In the genomic region with DNA sequence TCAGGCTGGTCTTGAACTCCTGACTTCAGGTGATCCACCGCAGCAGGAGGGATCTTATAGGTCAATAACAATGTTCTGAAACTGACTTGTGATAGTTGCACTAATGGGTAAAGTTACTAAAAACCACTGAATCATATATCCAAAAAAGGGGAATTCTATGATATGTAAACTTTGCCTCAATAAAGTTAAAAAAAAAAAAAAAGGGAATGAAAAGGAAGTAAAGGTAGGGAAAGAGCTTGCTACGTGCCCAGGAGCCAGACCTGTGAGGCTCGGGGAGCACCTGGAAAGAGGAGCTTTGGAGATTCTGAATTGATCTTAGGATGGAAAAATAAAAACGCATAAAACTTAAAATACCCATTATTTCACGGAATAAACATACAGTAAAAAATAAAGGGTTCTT, we compare ENCODE assay signal across 25 cellular contexts. TPM values are rescaled to one million over a fixed set of nuclear protein-coding genes. Genes with fewer than 3 reads are reported as not detected.
DNase-seq lines count a peak whose midpoint lies in the region; ATAC-seq and TF ChIP-seq lines count a peak whose summit lies in the region.
"Had no signal": no experiment of that assay in that cellular context is flagged by ENCODE, and none has a peak within 500 bp of the region (broad histone marks: within the 10 kb centered on the region; RNA-seq: fewer than 3 reads in every experiment).

No MANE protein-coding gene starts in this region.

- 98% methylated on average over 5 of the region's 5 CpGs; no CpG with 5 or more reads in 1 of the 2 experiments for WGBS in endodermal cell (ENCODE audit: insufficient coverage in 1 of 2, insufficient read length in 1 of 2), 2 experiments

- H3K9me3 ChIP-seq in endodermal cell (ENCODE audit: control insufficient read depth, low read length), result no peaks in the 10 kb centered on the region
- H3K9me3 ChIP-seq: A549, BE2C, SK-N-SH had no signal

- POLR2A ChIA-PET in MCF 10A (lab: Yijun Ruan, JAX), result no interaction called here

- H3K4me1 Mint-ChIP-seq in stimulated activated naive CD8-positive, alpha-beta T cell treated with anti-CD3 and anti-CD28 coated beads, Interleukin-15, Interleukin-2, amounts not matched to agents 100 ng/mL and 50 ng/mL, for 24 hours (ENCODE audit: low read depth), result no peaks in the 10 kb centered on the region
- H3K4me1 Mint-ChIP-seq in endodermal cell, result peaks cover 28% of the 10 kb centered on the region
- H3K4me1 Mint-ChIP-seq in stimulated activated effector memory CD8-positive, alpha-beta T cell treated with anti-CD3 and anti-CD28 coated beads, Interleukin-12 subunit alpha, Interleukin-12 subunit beta, amount 100 ng/mL, for 72 hours, result peaks cover 20% of the 10 kb centered on the region
- peaks cover 2% of the 10 kb centered on the region for H3K4me1 Mint-ChIP-seq in endothelial cell (ENCODE audit: unreplicated experiment)
- H3K4me1 Mint-ChIP-seq in MCF 10A (ENCODE audit: insufficient read depth, unreplicated experiment), result no peaks in the 10 kb centered on the region

- no peaks in the 10 kb centered on the region for H3K27me3 ChIP-seq in endodermal cell (ENCODE audit: control insufficient read depth, insufficient read depth, low read length, poor library complexity, severe bottlenecking)
- H3K27me3 ChIP-seq: BE2C had no signal

- DNase-seq in stimulated activated naive CD8-positive, alpha-beta T cell treated with anti-CD3 and anti-CD28 coated beads, Interleukin-15, Interleukin-2, amounts not matched to agents 100 U/mL and 50 U/mL, for 24 hours, result no peak
- DNase-seq in endodermal cell (no peak), endothelial cell (ENCODE audit: low spot score) (no peak), MCF 10A (ENCODE audit: unreplicated experiment) (no peak), NCI-H2171 (lab: John Stamatoyannopoulos, UW) (no peak)
- no peak for DNase-seq in stimulated activated effector memory CD8-positive, alpha-beta T cell treated with anti-CD3 and anti-CD28 coated beads, Interleukin-12 subunit alpha, Interleukin-12 subunit beta, amount 100 ng/mL, for 72 hours (ENCODE audit: low spot score in 2 of 2)
- DNase-seq: BE2C; DMS79; GM23248; H9; KBM-7; NCI-H1092 treated with DMSO at 0.1 percent for 48 hours; NCI-H1436 treated with DMSO at 0.1 percent for 48 hours; NCI-H1930; NCI-H226; NCI-H524; NCI-H774; NK-92 treated with Interleukin-12 subunit alpha and Interleukin-12 subunit beta, amount 100 ng/mL, for 24 hours; SIG-M5; SK-N-SH had no signal

- H3K9ac ChIP-seq in endodermal cell (ENCODE audit: extremely low read depth, low read length, poor library complexity, severe bottlenecking), result no peak overlapping the region
- H3K9ac ChIP-seq: GM23248, SK-N-SH had no signal

- peaks cover 85% of the 10 kb centered on the region for H3K36me3 ChIP-seq in endodermal cell (ENCODE audit: control insufficient read depth, insufficient read depth, low read length)

- no TSS peak for BruUV-seq in MCF 10A (replicated peaks; lab: Mats Ljungman, UMichigan)

- H3K4me1 ChIP-seq in endodermal cell (ENCODE audit: control insufficient read depth, insufficient read depth, low read length), result peaks cover 5% of the 10 kb centered on the region
- H3K4me1 ChIP-seq: A549, BE2C had no signal

- CTCF ChIA-PET in MCF 10A (lab: Yijun Ruan, JAX), result interaction anchor here (0.7 kb wide), 1 partner anchor 47 kb away, joined by 3 read pairs; no protein-coding TSS in a partner anchor

- ATAC-seq in stimulated activated naive CD8-positive, alpha-beta T cell treated with anti-CD3 and anti-CD28 coated beads, Interleukin-15, Interleukin-2, amounts not matched to agents 100 U/mL and 50 U/mL, for 24 hours, result no peak
- no peak for ATAC-seq in stimulated activated effector memory CD8-positive, alpha-beta T cell treated with anti-CD3 and anti-CD28 coated beads, Interleukin-12 subunit alpha, Interleukin-12 subunit beta, amount 100 ng/mL, for 72 hours
- ATAC-seq: A549, HepG2, Panc1 had no signal

- peak overlapping the region; percentile 40 for H3K27ac Mint-ChIP-seq in stimulated activated naive CD8-positive, alpha-beta T cell treated with anti-CD3 and anti-CD28 coated beads, Interleukin-15, Interleukin-2, amounts not matched to agents 100 ng/mL and 50 ng/mL, for 24 hours
- H3K27ac Mint-ChIP-seq in endodermal cell (peak overlapping the region; percentile 44), endothelial cell (ENCODE audit: unreplicated experiment) (no peak overlapping the region), MCF 10A (ENCODE audit: low read depth, unreplicated experiment) (no peak overlapping the region)
- H3K27ac Mint-ChIP-seq in stimulated activated effector memory CD8-positive, alpha-beta T cell treated with anti-CD3 and anti-CD28 coated beads, Interleukin-12 subunit alpha, Interleukin-12 subunit beta, amount 100 ng/mL, for 72 hours, result peak overlapping the region; percentile 48

- H3K27me3 Mint-ChIP-seq in stimulated activated naive CD8-positive, alpha-beta T cell treated with anti-CD3 and anti-CD28 coated beads, Interleukin-15, Interleukin-2, amounts not matched to agents 100 ng/mL and 50 ng/mL, for 24 hours, result no peaks in the 10 kb centered on the region
- H3K27me3 Mint-ChIP-seq in endodermal cell (ENCODE audit: insufficient read depth), result no peaks in the 10 kb centered on the region
- H3K27me3 Mint-ChIP-seq in endothelial cell (ENCODE audit: unreplicated experiment), result peaks cover 14% of the 10 kb centered on the region
- H3K27me3 Mint-ChIP-seq in MCF 10A (ENCODE audit: insufficient read depth, unreplicated experiment), result no peaks in the 10 kb centered on the region

- no peak overlapping the region for H3K4me3 ChIP-seq in endodermal cell (ENCODE audit: low read length)
- H3K4me3 ChIP-seq: A549, GM23248 had no signal

- peaks cover 62% of the 10 kb centered on the region for H3K36me3 Mint-ChIP-seq in stimulated activated naive CD8-positive, alpha-beta T cell treated with anti-CD3 and anti-CD28 coated beads, Interleukin-15, Interleukin-2, amounts not matched to agents 100 ng/mL and 50 ng/mL, for 24 hours (ENCODE audit: low read depth)
- H3K36me3 Mint-ChIP-seq in endodermal cell (ENCODE audit: low read depth), result peaks cover 78% of the 10 kb centered on the region
- peaks cover 100% of the 10 kb centered on the region for H3K36me3 Mint-ChIP-seq in stimulated activated effector memory CD8-positive, alpha-beta T cell treated with anti-CD3 and anti-CD28 coated beads, Interleukin-12 subunit alpha, Interleukin-12 subunit beta, amount 100 ng/mL, for 72 hours
- H3K36me3 Mint-ChIP-seq in endothelial cell (ENCODE audit: low read depth, unreplicated experiment), result peaks cover 58% of the 10 kb centered on the region
- H3K36me3 Mint-ChIP-seq in MCF 10A (ENCODE audit: insufficient read depth, unreplicated experiment), result peaks cover 98% of the 10 kb centered on the region

- intact Hi-C loops in MCF 10A (cut with micrococcal nuclease), result no loop called here

- H3K4me3 Mint-ChIP-seq in stimulated activated naive CD8-positive, alpha-beta T cell treated with anti-CD3 and anti-CD28 coated beads, Interleukin-15, Interleukin-2, amounts not matched to agents 100 ng/mL and 50 ng/mL, for 24 hours, result no peak overlapping the region
- no peak overlapping the region for H3K4me3 Mint-ChIP-seq in endodermal cell
- H3K4me3 Mint-ChIP-seq in stimulated activated effector memory CD8-positive, alpha-beta T cell treated with anti-CD3 and anti-CD28 coated beads, Interleukin-12 subunit alpha, Interleukin-12 subunit beta, amount 100 ng/mL, for 72 hours, result no peak overlapping the region
- no peak overlapping the region for H3K4me3 Mint-ChIP-seq in endothelial cell (ENCODE audit: unreplicated experiment)
- no peak overlapping the region for H3K4me3 Mint-ChIP-seq in MCF 10A (ENCODE audit: unreplicated experiment)
- H3K4me3 Mint-ChIP-seq: H9 had no signal

- no peaks in the 10 kb centered on the region for H3K9me3 Mint-ChIP-seq in stimulated activated naive CD8-positive, alpha-beta T cell treated with anti-CD3 and anti-CD28 coated beads, Interleukin-15, Interleukin-2, amounts not matched to agents 100 ng/mL and 50 ng/mL, for 24 hours
- H3K9me3 Mint-ChIP-seq in endodermal cell (peaks cover 2% of the 10 kb centered on the region), endothelial cell (ENCODE audit: unreplicated experiment) (no peaks in the 10 kb centered on the region), MCF 10A (ENCODE audit: unreplicated experiment) (no peaks in the 10 kb centered on the region)
- H3K9me3 Mint-ChIP-seq in stimulated activated effector memory CD8-positive, alpha-beta T cell treated with anti-CD3 and anti-CD28 coated beads, Interleukin-12 subunit alpha, Interleukin-12 subunit beta, amount 100 ng/mL, for 72 hours, result no peaks in the 10 kb centered on the region
- H3K9me3 Mint-ChIP-seq: H9 had no signal

- TF ChIP-seq CTCF in endodermal cell (conservative IDR thresholded peaks at IDR 0.05), result no peak
- no peak for TF ChIP-seq CTCF in endothelial cell (IDR thresholded peaks at IDR 0.05; ENCODE audit: unreplicated experiment)
- TF ChIP-seq CTCF in MCF 10A (IDR thresholded peaks at IDR 0.05; ENCODE audit: unreplicated experiment), result no peak

- no peak overlapping the region for H3K27ac ChIP-seq in endodermal cell (ENCODE audit: low read depth, low read length)
- H3K27ac ChIP-seq: A549, GM23248, HL-60 had no signal

RNA-seq across cellular contexts. Expression of a gene that starts 20.8 kb away (rescaled TPM):
- total RNA-seq in endodermal cell (100 to 1,000 TPM; 144 to 156 TPM), endothelial cell (ENCODE audit: unreplicated experiment) (104 TPM), MCF 10A (2022) (145 and 274 TPM in 2 replicates)
- 114 TPM for polyA plus RNA-seq in endodermal cell (2013, experiment 1 of 2)
- polyA plus RNA-seq in endodermal cell (2013, experiment 2 of 2), result 102 TPM

Comparison
In these comparisons a context has a peak if more than half of its experiments do, and no peak if none do; other contexts are left out.
1. H3K27ac Mint-ChIP-seq: peak in stimulated activated naive CD8-positive, alpha-beta T cell treated with anti-CD3 and anti-CD28 coated beads, Interleukin-15, Interleukin-2, amounts not matched to agents 100 ng/mL and 50 ng/mL, for 24 hours (single experiment), endodermal cell (single experiment) and stimulated activated effector memory CD8-positive, alpha-beta T cell treated with anti-CD3 and anti-CD28 coated beads, Interleukin-12 subunit alpha, Interleukin-12 subunit beta, amount 100 ng/mL, for 72 hours (single experiment); none in endothelial cell (single experiment) and MCF 10A (single experiment).